In the genomic region with DNA sequence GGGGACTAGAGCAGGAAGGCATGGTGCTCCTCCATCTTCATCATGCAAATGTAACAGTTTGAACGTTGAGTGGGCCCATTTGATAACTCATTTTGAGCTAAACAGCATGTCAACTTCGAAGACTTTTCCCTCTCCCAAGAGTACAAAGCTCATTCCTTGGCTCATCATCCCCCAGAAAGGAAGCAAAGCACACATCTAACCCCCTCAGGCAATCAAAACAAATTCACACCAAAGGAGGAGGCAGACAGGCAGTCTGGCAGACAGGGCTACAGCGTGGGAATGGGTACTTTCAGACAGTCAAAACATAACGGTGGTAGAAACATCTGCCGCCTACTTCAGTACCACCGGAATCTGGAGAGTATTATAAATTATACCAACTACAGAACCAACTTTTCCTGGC, we compare ENCODE assay signal across 21 cellular contexts.
A peak's percentile ranks its signal among the peaks of the same experiment; 100 is the strongest.
DNase-seq lines count a peak whose midpoint lies in the region; ATAC-seq and TF ChIP-seq lines count a peak whose summit lies in the region.
"Had no signal": no experiment of that assay in that cellular context is flagged by ENCODE, and none has a peak within 500 bp of the region (broad histone marks: within the 10 kb centered on the region; RNA-seq: fewer than 3 reads in every experiment).

No MANE protein-coding gene starts in this region.

- no peak overlapping the region for H3K9ac ChIP-seq in endodermal cell (ENCODE audit: extremely low read depth, low read length, poor library complexity, severe bottlenecking)
- H3K9ac ChIP-seq: BLaER1 treated with 17β-estradiol and CSF1 and Interleukin-3, amounts not matched to agents 10 nM and 100 nM; GM23248 had no signal

- DNase-seq in DMS 273 treated with DMSO at 0.1 percent for 48 hours (lab: John Stamatoyannopoulos, UW) = peak; percentile 34
- DNase-seq in NCI-H1694 (lab: John Stamatoyannopoulos, UW) = peak; percentile 25
- no peak for DNase-seq in endodermal cell
- DNase-seq in retina = peak; percentile 20
- no peak for DNase-seq in stimulated activated naive CD4-positive, alpha-beta T cell (lab: John Stamatoyannopoulos, UW)
- no peak for DNase-seq in stimulated activated CD4-positive, alpha-beta T cell treated with anti-CD3 and anti-CD28 coated beads, Interleukin-4, amount 100 ng/mL, for 4 hours
- DNase-seq: AML-193; CD4-positive, alpha-beta T cell; DMS79; EL; GF-D8; GM23248; H7; Karpas-422; NCI-H524; SHP77 had no signal

- H3K4me3 Mint-ChIP-seq in endodermal cell = no peak overlapping the region
- H3K4me3 Mint-ChIP-seq: CD4-positive, alpha-beta T cell had no signal

- ATAC-seq in HG03378 (IDR thresholded peaks at IDR 0.05; ENCODE audit: unreplicated experiment) = no peak
- ATAC-seq: HepG2, Panc1 had no signal

- H3K27me3 ChIP-seq in endodermal cell (ENCODE audit: control insufficient read depth, insufficient read depth, low read length, poor library complexity, severe bottlenecking) = no peaks in the 10 kb centered on the region

- no peaks in the 10 kb centered on the region for H3K36me3 ChIP-seq in endodermal cell (ENCODE audit: control insufficient read depth, insufficient read depth, low read length)
- H3K36me3 ChIP-seq: BLaER1 treated with 17β-estradiol and CSF1 and Interleukin-3, amounts not matched to agents 10 nM and 100 nM had no signal

- H3K9me3 ChIP-seq in endodermal cell (ENCODE audit: control insufficient read depth, low read length) = no peaks in the 10 kb centered on the region
- H3K9me3 ChIP-seq: BLaER1 treated with 17β-estradiol and CSF1 and Interleukin-3, amounts not matched to agents 10 nM and 100 nM had no signal

- H3K4me3 ChIP-seq in endodermal cell (ENCODE audit: low read length) = no peak overlapping the region
- H3K4me3 ChIP-seq: BLaER1 treated with 17β-estradiol and CSF1 and Interleukin-3, amounts not matched to agents 10 nM and 100 nM; GM23248 had no signal

- no peaks in the 10 kb centered on the region for H3K4me1 ChIP-seq in endodermal cell (ENCODE audit: control insufficient read depth, insufficient read depth, low read length)
- H3K4me1 ChIP-seq: BLaER1 treated with 17β-estradiol and CSF1 and Interleukin-3, amounts not matched to agents 10 nM and 100 nM had no signal

- H3K27ac Mint-ChIP-seq in endodermal cell = no peak overlapping the region
- H3K27ac Mint-ChIP-seq: CD4-positive, alpha-beta T cell had no signal

- no peaks in the 10 kb centered on the region for H3K9me3 Mint-ChIP-seq in endodermal cell
- H3K9me3 Mint-ChIP-seq: CD4-positive, alpha-beta T cell had no signal

- no peak for TF ChIP-seq CTCF in endodermal cell (conservative IDR thresholded peaks at IDR 0.05)

- no peaks in the 10 kb centered on the region for H3K36me3 Mint-ChIP-seq in endodermal cell (ENCODE audit: low read depth)

- WGBS in endodermal cell (ENCODE audit: insufficient coverage in 1 of 2, insufficient read length in 1 of 2), 2 experiments = 90% methylated on average over 6 of the region's 6 CpGs; no CpG with 5 or more reads in 1 of the 2 experiments

- peak overlapping the region; percentile 63 for H3K27ac ChIP-seq in endodermal cell (ENCODE audit: low read depth, low read length)
- H3K27ac ChIP-seq: BLaER1 treated with 17β-estradiol and CSF1 and Interleukin-3, amounts not matched to agents 10 nM and 100 nM; GM23248; RWPE1 had no signal

- H3K27me3 Mint-ChIP-seq in endodermal cell (ENCODE audit: insufficient read depth) = no peaks in the 10 kb centered on the region
- H3K27me3 Mint-ChIP-seq: CD4-positive, alpha-beta T cell had no signal

- peaks cover 11% of the 10 kb centered on the region for H3K4me1 Mint-ChIP-seq in endodermal cell

Comparison
In these comparisons a context has a peak if more than half of its experiments do, and no peak if none do; other contexts are left out.
1. DNase-seq: peak in DMS 273 treated with DMSO at 0.1 percent for 48 hours (single experiment), NCI-H1694 (single experiment) and retina (single experiment); none in endodermal cell (single experiment), stimulated activated naive CD4-positive, alpha-beta T cell (0 of 6) and stimulated activated CD4-positive, alpha-beta T cell treated with anti-CD3 and anti-CD28 coated beads, Interleukin-4, amount 100 ng/mL, for 4 hours (0 of 2).